In genomic region chr14:69059658-69060648, GRCh38 we compare ENCODE assay signal across 11 cellular contexts.
DNase-seq lines count a peak whose midpoint lies in the region; ATAC-seq, FAIRE-seq and TF ChIP-seq lines count a peak whose summit lies in the region.
"Had no signal": no experiment of that assay in that cellular context is flagged by ENCODE, and none has a peak within 500 bp of the region (broad histone marks: within the 10 kb centered on the region; RNA-seq: fewer than 3 reads in every experiment).

No MANE protein-coding gene starts in this region.

- DNase-seq in HPDE6-E6E7 (ENCODE audit: extremely low spot score) (peak; percentile 78), astrocyte of the spinal cord (ENCODE audit: low read depth, low spot score) (peak; percentile 96), GM12892 (ENCODE audit: insufficient read length) (no peak), NCI-H1436 (lab: John Stamatoyannopoulos, UW) (no peak), NCI-H2171 treated with DMSO at 0.1 percent for 48 hours (lab: John Stamatoyannopoulos, UW) (no peak)
- DNase-seq in CD8-positive, alpha-beta T cell: no peak
- DNase-seq: effector memory CD8-positive, alpha-beta T cell; NCI-H2029 had no signal

- no peak overlapping the region for H3K9ac ChIP-seq in subcutaneous abdominal adipose tissue (ENCODE audit: low read length in 5 of 5)

- H3K4me1 ChIP-seq in subcutaneous abdominal adipose tissue (ENCODE audit: control insufficient read depth in 5 of 5, insufficient read depth in 5 of 5, low read length in 5 of 5): peaks cover 0 to 18% (median 12%) of the 10 kb centered on the region in 5 donors
- no peaks in the 10 kb centered on the region for H3K4me1 ChIP-seq in CD8-positive, alpha-beta T cell (ENCODE audit: insufficient read depth, low read length)
- H3K4me1 ChIP-seq: prostate gland had no signal

- H3K27ac ChIP-seq in subcutaneous abdominal adipose tissue (ENCODE audit: low read depth, low read length): peak overlapping the region; percentile 74
- H3K27ac ChIP-seq in CD8-positive, alpha-beta T cell (ENCODE audit: low read depth, low read length): no peak overlapping the region
- H3K27ac ChIP-seq: prostate gland had no signal

- CTCF ChIA-PET in CD8-positive, alpha-beta T cell (lab: Charles Lee): interaction anchor here (0.9 to 1.2 kb wide), 2 partner anchors 24 to 149 kb away, joined by 3 to 10 read pairs; no protein-coding TSS in a partner anchor

- H3K9me3 Mint-ChIP-seq in CD8-positive, alpha-beta T cell: no peaks in the 10 kb centered on the region
- H3K9me3 Mint-ChIP-seq: effector memory CD8-positive, alpha-beta T cell had no signal

- H3K9me3 ChIP-seq in subcutaneous abdominal adipose tissue (ENCODE audit: control insufficient read depth in 5 of 5, low read length in 5 of 5): no peaks in the 10 kb centered on the region
- H3K9me3 ChIP-seq in CD8-positive, alpha-beta T cell (ENCODE audit: low read length): no peaks in the 10 kb centered on the region
- H3K9me3 ChIP-seq: prostate gland had no signal

- peaks cover 88% of the 10 kb centered on the region for H3K36me3 Mint-ChIP-seq in CD8-positive, alpha-beta T cell

- intact Hi-C loops in CD8-positive, alpha-beta T cell (cut with DNase I, micrococcal nuclease): loop anchor here in 1 of 2 experiments (1.0 kb wide), 1 partner anchor 149 kb away; no protein-coding TSS in a partner anchor

- H3K27me3 Mint-ChIP-seq in CD8-positive, alpha-beta T cell (ENCODE audit: low read depth): no peaks in the 10 kb centered on the region
- H3K27me3 Mint-ChIP-seq: effector memory CD8-positive, alpha-beta T cell had no signal

- no peaks in the 10 kb centered on the region for H3K27me3 ChIP-seq in subcutaneous abdominal adipose tissue (ENCODE audit: control insufficient read depth in 5 of 5, insufficient read depth in 4 of 5, low read length in 5 of 5)
- no peaks in the 10 kb centered on the region for H3K27me3 ChIP-seq in CD8-positive, alpha-beta T cell (ENCODE audit: insufficient read depth, low read length)

- peak; percentile 3 for TF ChIP-seq CTCF in astrocyte of the spinal cord (IDR thresholded peaks at IDR 0.05; ENCODE audit: low read depth, low read length)
- no peak for TF ChIP-seq CTCF in CD8-positive, alpha-beta T cell (IDR thresholded peaks at IDR 0.05)

- H3K27ac Mint-ChIP-seq in CD8-positive, alpha-beta T cell: no peak overlapping the region

- POLR2A ChIA-PET in CD8-positive, alpha-beta T cell (lab: Charles Lee): interaction anchor here (0.6 to 0.7 kb wide), 2 partner anchors 17 to 223 kb away, joined by 3 to 5 read pairs; no protein-coding TSS in a partner anchor

- H3K4me3 ChIP-seq in astrocyte of the spinal cord (ENCODE audit: low read depth, low read length) (no peak overlapping the region), subcutaneous abdominal adipose tissue (ENCODE audit: low read depth in 1 of 5, low read length in 5 of 5) (no peak overlapping the region)
- H3K4me3 ChIP-seq in CD8-positive, alpha-beta T cell (ENCODE audit: low read depth, low read length): no peak overlapping the region
- H3K4me3 ChIP-seq: prostate gland had no signal

- peak; percentile 65 for FAIRE-seq in islet of Langerhans (lab: Jason Lieb, UNC)
- FAIRE-seq in GM12892 (lab: Jason Lieb, UNC): no peak

- in situ Hi-C loops in astrocyte of the spinal cord (cut with HindIII; ENCODE audit: low sequenced_read_pairs): no loop called here

- no peak for TF ChIP-seq POLR2A in GM12892 (IDR thresholded peaks at IDR 0.05; ENCODE audit: low read depth, low read length)

- no peak overlapping the region for H3K4me3 Mint-ChIP-seq in CD8-positive, alpha-beta T cell
- H3K4me3 Mint-ChIP-seq: effector memory CD8-positive, alpha-beta T cell had no signal

- peaks cover 16% of the 10 kb centered on the region for H3K4me1 Mint-ChIP-seq in CD8-positive, alpha-beta T cell (ENCODE audit: low read depth)

- ATAC-seq in CD8-positive, alpha-beta T cell: no peak
- ATAC-seq: effector memory CD8-positive, alpha-beta T cell had no signal

- peaks cover 15 to 55% (median 32%) of the 10 kb centered on the region in 5 donors for H3K36me3 ChIP-seq in subcutaneous abdominal adipose tissue (ENCODE audit: control insufficient read depth in 5 of 5, insufficient read depth in 5 of 5, low read length in 5 of 5)
- H3K36me3 ChIP-seq in CD8-positive, alpha-beta T cell (ENCODE audit: insufficient read depth, low read length): peaks cover 25% of the 10 kb centered on the region

Comparison
In these comparisons a context has a peak if more than half of its experiments do, and no peak if none do; other contexts are left out.
1. DNase-seq: peak in HPDE6-E6E7 (single experiment) and astrocyte of the spinal cord (single experiment); none in GM12892 (single experiment), NCI-H1436 (single experiment), NCI-H2171 treated with DMSO at 0.1 percent for 48 hours (single experiment) and CD8-positive, alpha-beta T cell (0 of 7).